In the genomic region with DNA sequence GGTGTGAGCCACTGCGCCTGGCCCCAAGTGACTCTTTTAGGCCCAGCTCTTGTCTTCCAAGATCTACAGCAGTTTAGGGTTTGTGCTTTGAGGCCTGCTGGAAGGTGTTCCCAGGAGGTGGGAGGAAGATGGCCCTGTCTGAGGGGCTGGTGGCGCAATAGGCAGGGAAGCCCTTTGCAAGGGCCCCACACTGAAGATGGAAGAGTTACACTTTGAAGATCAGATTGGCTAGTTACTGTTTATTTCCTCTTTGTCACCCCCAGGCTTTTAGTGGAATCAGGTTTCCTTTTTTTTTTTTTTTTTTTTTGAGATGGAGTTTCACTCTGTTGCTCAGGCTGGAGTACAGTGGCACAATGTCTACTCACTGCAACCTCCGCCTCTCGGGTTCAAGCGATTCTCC, we compare ENCODE assay signal across 26 cellular contexts. TPM values are rescaled to one million over a fixed set of nuclear protein-coding genes. Genes with fewer than 3 reads are reported as not detected.
DNase-seq lines count a peak whose midpoint lies in the region; ATAC-seq and TF ChIP-seq lines count a peak whose summit lies in the region.
"Had no signal": no experiment of that assay in that cellular context is flagged by ENCODE, and none has a peak within 500 bp of the region (broad histone marks: within the 10 kb centered on the region; RNA-seq: fewer than 3 reads in every experiment).

No MANE protein-coding gene starts in this region.

- H2AFZ ChIP-seq in HCT116 (ENCODE audit: low read depth, low read length, poor library complexity, severe bottlenecking): no peak overlapping the region

- no peak for DNase-seq in CD4-positive, alpha-beta T cell
- DNase-seq in HCT116 (ENCODE audit: low read depth, low spot score) (no peak), SIG-M5 (lab: John Stamatoyannopoulos, UW) (peak; percentile 3), AML-193 (lab: John Stamatoyannopoulos, UW) (no peak), CD1c-positive myeloid dendritic cell (ENCODE audit: extremely low spot score) (no peak), cerebellar nuclear complex (lab: John Stamatoyannopoulos, UW) (no peak), lower lobe of right lung (no peak)
- DNase-seq in central memory CD8-positive, alpha-beta T cell (ENCODE audit: low spot score in 2 of 2): no peak
- DNase-seq: activated CD4-positive, alpha-beta T cell treated with anti-CD3 and anti-CD28 coated beads for 36 hours; adrenal gland; Calu3; heart left ventricle; left ventricle myocardium superior; NCI-H1092; NCI-H1930; stimulated activated CD8-positive, alpha-beta memory T cell treated with anti-CD3 and anti-CD28 coated beads, Interleukin-4, amount 100 ng/mL, for 48 hours; T1000 had no signal

- H3K36me3 Mint-ChIP-seq in CD4-positive, alpha-beta T cell (ENCODE audit: low read depth): peaks cover 13% of the 10 kb centered on the region
- H3K36me3 Mint-ChIP-seq in central memory CD8-positive, alpha-beta T cell (ENCODE audit: insufficient read depth): peaks cover 3% of the 10 kb centered on the region

- no peaks in the 10 kb centered on the region for H4K20me1 ChIP-seq in HCT116 (ENCODE audit: insufficient read depth)

- CTCF ChIA-PET in CD4-positive, alpha-beta T cell (lab: Charles Lee): interaction anchor here (5.0 kb wide), 1 partner anchor 102 kb away, joined by 30 read pairs; the partner anchor contains the start of gene RPS19
- CTCF ChIA-PET in HCT116 (lab: Charles Lee): no interaction called here

- no peaks in the 10 kb centered on the region for H3K9me2 ChIP-seq in HCT116 (ENCODE audit: insufficient read depth)

- H3K4me1 Mint-ChIP-seq in CD4-positive, alpha-beta T cell (ENCODE audit: low read depth): peaks cover 23% of the 10 kb centered on the region
- H3K4me1 Mint-ChIP-seq in central memory CD8-positive, alpha-beta T cell: peaks cover 19% of the 10 kb centered on the region

- H3K27ac Mint-ChIP-seq in CD4-positive, alpha-beta T cell: no peak overlapping the region
- H3K27ac Mint-ChIP-seq in central memory CD8-positive, alpha-beta T cell (ENCODE audit: low read depth): no peak overlapping the region
- H3K27ac Mint-ChIP-seq: activated CD4-positive, alpha-beta T cell treated with anti-CD3 and anti-CD28 coated beads for 36 hours; activated T-helper 17 cell treated with anti-CD3 and anti-CD28 coated beads, Interleukin-2, amount 50 U/mL, for 72 hours; dendritic cell treated with granulocyte-macrophage colony-stimulating factor and Interleukin-4, amounts not matched to agents 40 ng/mL and 50 ng/mL, for 4 days had no signal

- no peaks in the 10 kb centered on the region for H3K27me3 ChIP-seq in CD4-positive, alpha-beta T cell (ENCODE audit: control insufficient read depth, insufficient read depth, low read length)
- H3K27me3 ChIP-seq in HCT116 (ENCODE audit: insufficient read depth, low read length) (no peaks in the 10 kb centered on the region), lower lobe of right lung (ENCODE audit: low read depth) (peaks cover 4% of the 10 kb centered on the region)
- H3K27me3 ChIP-seq: adrenal gland, heart left ventricle, right atrium auricular region had no signal

- POLR2A ChIA-PET in CD4-positive, alpha-beta T cell (lab: Charles Lee): no interaction called here
- POLR2A ChIA-PET in HCT116 (lab: Charles Lee): no interaction called here

- TF ChIP-seq POLR2A in HCT116 (IDR thresholded peaks at IDR 0.05; ENCODE audit: borderline replicate concordance, extremely low read depth, insufficient read depth, insufficient read length): no peak

- no peak overlapping the region for H3K4me2 ChIP-seq in HCT116 (ENCODE audit: low read length)

- RAD21 ChIA-PET in HCT116 (lab: Charles Lee; ENCODE audit: low non-redundant PET in 1 of 2, low total read pairs in 2 of 2, uncharacterized antibody in 2 of 2, unreplicated experiment in 2 of 2): no interaction called here

- H3K9me3 ChIP-seq in CD4-positive, alpha-beta T cell (ENCODE audit: control insufficient read depth, low read length): no peaks in the 10 kb centered on the region
- H3K9me3 ChIP-seq in HCT116 (ENCODE audit: control insufficient read depth in 1 of 2, insufficient read depth in 1 of 2, low read depth in 1 of 2, low read length in 2 of 2): no peaks in the 10 kb centered on the region
- H3K9me3 ChIP-seq in lower lobe of right lung: no peaks in the 10 kb centered on the region
- H3K9me3 ChIP-seq: adrenal gland, breast epithelium, heart left ventricle, right atrium auricular region had no signal

- ATAC-seq in CD4-positive, alpha-beta T cell (ENCODE audit: poor library complexity): no peak
- ATAC-seq in HCT116 (no peak), lower lobe of right lung (no peak)
- ATAC-seq in central memory CD8-positive, alpha-beta T cell (replicated peaks; ENCODE audit: extremely low read depth, poor library complexity, severe bottlenecking): no peak
- ATAC-seq: activated CD4-positive, alpha-beta T cell treated with anti-CD3 and anti-CD28 coated beads for 36 hours; activated T-helper 17 cell treated with anti-CD3 and anti-CD28 coated beads, Interleukin-2, amount 50 U/mL, for 72 hours; heart left ventricle; left ventricle myocardium superior had no signal

- TF ChIP-seq CTCF in CD4-positive, alpha-beta T cell (IDR thresholded peaks at IDR 0.05): no peak
- TF ChIP-seq CTCF in HCT116 (IDR thresholded peaks at IDR 0.05 in 2 of 3, conservative IDR thresholded peaks at IDR 0.05 in 1 of 3; ENCODE audit: borderline replicate concordance in 1 of 3, insufficient read depth in 1 of 3, low read depth in 2 of 3, low read length in 2 of 3): no peak
- TF ChIP-seq CTCF in lower lobe of right lung (IDR thresholded peaks at IDR 0.05): no peak

- H3K4me3 ChIP-seq in HCT116 (replicated peaks in 1 of 2; ENCODE audit: low read depth in 1 of 2, low read length in 2 of 2) (no peak overlapping the region), lower lobe of right lung (no peak overlapping the region)
- H3K4me3 ChIP-seq: adrenal gland, breast epithelium, heart left ventricle, right atrium auricular region had no signal

- H3K9me3 Mint-ChIP-seq in CD4-positive, alpha-beta T cell: no peaks in the 10 kb centered on the region
- no peaks in the 10 kb centered on the region for H3K9me3 Mint-ChIP-seq in central memory CD8-positive, alpha-beta T cell
- H3K9me3 Mint-ChIP-seq: activated T-helper 17 cell treated with anti-CD3 and anti-CD28 coated beads, Interleukin-2, amount 50 U/mL, for 72 hours; dendritic cell treated with granulocyte-macrophage colony-stimulating factor and Interleukin-4, amounts not matched to agents 40 ng/mL and 50 ng/mL, for 4 days had no signal

- peak overlapping the region; percentile 62 for H3K4me3 Mint-ChIP-seq in CD4-positive, alpha-beta T cell
- peak overlapping the region; percentile 13 for H3K4me3 Mint-ChIP-seq in central memory CD8-positive, alpha-beta T cell
- H3K4me3 Mint-ChIP-seq: activated CD4-positive, alpha-beta T cell treated with anti-CD3 and anti-CD28 coated beads for 36 hours; activated T-helper 17 cell treated with anti-CD3 and anti-CD28 coated beads, Interleukin-2, amount 50 U/mL, for 72 hours; dendritic cell treated with granulocyte-macrophage colony-stimulating factor and Interleukin-4, amounts not matched to agents 40 ng/mL and 50 ng/mL, for 4 days had no signal

- TF ChIP-seq RAD21 in HCT116 (IDR thresholded peaks at IDR 0.05; ENCODE audit: low read depth): no peak

- H3K4me1 ChIP-seq in HCT116 (ENCODE audit: control insufficient read depth in 1 of 2, insufficient read depth in 2 of 2, low read length in 2 of 2): peaks cover 24 to 38% of the 10 kb centered on the region in 2 experiments
- peaks cover 20% of the 10 kb centered on the region for H3K4me1 ChIP-seq in lower lobe of right lung

- intact Hi-C loops in CD4-positive, alpha-beta T cell (cut with DNase I, micrococcal nuclease): loop anchor here in 1 of 2 experiments (2.0 to 5.0 kb wide), 2 partner anchors 72 to 116 kb away; partner anchors contain the start of gene ZNF574
- intact Hi-C loops in HCT116 (cut with micrococcal nuclease) (no loop called here), lower lobe of right lung (cut with DNase I) (no loop called here)

- no TSS peak for BruUV-seq in HCT116 (replicated peaks; lab: Mats Ljungman, UMichigan)

- H3K27me3 Mint-ChIP-seq in CD4-positive, alpha-beta T cell: no peaks in the 10 kb centered on the region
- no peaks in the 10 kb centered on the region for H3K27me3 Mint-ChIP-seq in central memory CD8-positive, alpha-beta T cell
- H3K27me3 Mint-ChIP-seq: activated CD4-positive, alpha-beta T cell treated with anti-CD3 and anti-CD28 coated beads for 36 hours; activated T-helper 17 cell treated with anti-CD3 and anti-CD28 coated beads, Interleukin-2, amount 50 U/mL, for 72 hours; dendritic cell treated with granulocyte-macrophage colony-stimulating factor and Interleukin-4, amounts not matched to agents 40 ng/mL and 50 ng/mL, for 4 days had no signal

- no peak overlapping the region for H3K9ac ChIP-seq in HCT116 (ENCODE audit: low read length)

- H3K36me3 ChIP-seq in HCT116 (ENCODE audit: control insufficient read depth in 1 of 2, insufficient read depth in 2 of 2, low read length in 2 of 2) (no peaks in the 10 kb centered on the region), lower lobe of right lung (peaks cover 10% of the 10 kb centered on the region)
- H3K36me3 ChIP-seq: breast epithelium, right atrium auricular region had no signal

- no peak overlapping the region for H3K27ac ChIP-seq in CD4-positive, alpha-beta T cell (ENCODE audit: low read depth, low read length)
- H3K27ac ChIP-seq in HCT116 (ENCODE audit: low read depth, low read length) (peak overlapping the region; percentile 38; the same call in 1 of the 2 replicates), lower lobe of right lung (no peak overlapping the region)
- H3K27ac ChIP-seq: adrenal gland, breast epithelium, heart left ventricle, right atrium auricular region, RWPE1 had no signal

- H3K79me2 ChIP-seq in HCT116 (ENCODE audit: insufficient read depth, low read length): no peaks in the 10 kb centered on the region

TF ChIP-seq in HCT116, 20 proteins besides CTCF, POLR2A, EP300 and RAD21 (continues in another document):
- no peak for TF ChIP-seq EZH2phosphoT487 (IDR thresholded peaks at IDR 0.05; ENCODE audit: borderline replicate concordance)
- TF ChIP-seq ELF1 (IDR thresholded peaks at IDR 0.05; ENCODE audit: borderline replicate concordance, low read depth): no peak
- TF ChIP-seq JUND (IDR thresholded peaks at IDR 0.05): no peak
- TF ChIP-seq YY1 (IDR thresholded peaks at IDR 0.05; ENCODE audit: extremely low read depth, insufficient replicate concordance, low read depth, low read length): no peak
- TF ChIP-seq, protein P1, sequence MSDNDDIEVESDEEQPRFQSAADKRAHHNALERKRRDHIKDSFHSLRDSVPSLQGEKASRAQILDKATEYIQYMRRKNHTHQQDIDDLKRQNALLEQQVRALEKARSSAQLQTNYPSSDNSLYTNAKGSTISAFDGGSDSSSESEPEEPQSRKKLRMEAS (IDR thresholded peaks at IDR 0.05): no peak

RNA-seq across cellular contexts. Expression of gene RABAC1, which starts 1.9 kb away (rescaled TPM):
- 100 to 1,000 TPM in 1 of 2 experiments, 10 to 100 TPM in 1; 96.0 to 102 TPM for total RNA-seq in CD4-positive, alpha-beta T cell
- total RNA-seq in HCT116 (2021; ENCODE audit: unreplicated experiment): 66.3 TPM
- polyA plus RNA-seq in HCT116 (2012): 76.3 and 91.9 TPM in 2 replicates
- 132 TPM for total RNA-seq in lower lobe of right lung

RNA-seq across cellular contexts. Expression of gene ERFL, which starts 32.7 kb away (rescaled TPM):
- total RNA-seq in CD4-positive, alpha-beta T cell: 1 to 10 TPM; 7.7 to 8.9 TPM
- total RNA-seq in HCT116 (2021; ENCODE audit: unreplicated experiment): 0.79 TPM
- polyA plus RNA-seq in HCT116 (2012): 0.67 and 0.70 TPM in 2 replicates
- 0.41 TPM for total RNA-seq in lower lobe of right lung
- total RNA-seq: adrenal gland, endothelial cell of umbilical vein, left ventricle myocardium superior, NCI-H460, right atrium auricular region, urinary bladder had no signal
- polyA plus RNA-seq: endothelial cell of umbilical vein, heart left ventricle had no signal

RNA-seq across cellular contexts. Expression of gene ATP1A3, which starts 33.1 kb away (rescaled TPM):
- 1 to 10 TPM; 3.2 to 4.6 TPM for total RNA-seq in CD4-positive, alpha-beta T cell
- total RNA-seq in HCT116 (2021; ENCODE audit: unreplicated experiment) (34.7 TPM), lower lobe of right lung (0.97 TPM)
- polyA plus RNA-seq in HCT116 (2012): 30.8 and 34.9 TPM in 2 replicates
- total RNA-seq: breast epithelium, subcutaneous adipose tissue had no signal
- polyA plus RNA-seq: endothelial cell of umbilical vein had no signal
